Comparison of ENCODE assay signal across 8 cellular contexts in the genomic region with DNA sequence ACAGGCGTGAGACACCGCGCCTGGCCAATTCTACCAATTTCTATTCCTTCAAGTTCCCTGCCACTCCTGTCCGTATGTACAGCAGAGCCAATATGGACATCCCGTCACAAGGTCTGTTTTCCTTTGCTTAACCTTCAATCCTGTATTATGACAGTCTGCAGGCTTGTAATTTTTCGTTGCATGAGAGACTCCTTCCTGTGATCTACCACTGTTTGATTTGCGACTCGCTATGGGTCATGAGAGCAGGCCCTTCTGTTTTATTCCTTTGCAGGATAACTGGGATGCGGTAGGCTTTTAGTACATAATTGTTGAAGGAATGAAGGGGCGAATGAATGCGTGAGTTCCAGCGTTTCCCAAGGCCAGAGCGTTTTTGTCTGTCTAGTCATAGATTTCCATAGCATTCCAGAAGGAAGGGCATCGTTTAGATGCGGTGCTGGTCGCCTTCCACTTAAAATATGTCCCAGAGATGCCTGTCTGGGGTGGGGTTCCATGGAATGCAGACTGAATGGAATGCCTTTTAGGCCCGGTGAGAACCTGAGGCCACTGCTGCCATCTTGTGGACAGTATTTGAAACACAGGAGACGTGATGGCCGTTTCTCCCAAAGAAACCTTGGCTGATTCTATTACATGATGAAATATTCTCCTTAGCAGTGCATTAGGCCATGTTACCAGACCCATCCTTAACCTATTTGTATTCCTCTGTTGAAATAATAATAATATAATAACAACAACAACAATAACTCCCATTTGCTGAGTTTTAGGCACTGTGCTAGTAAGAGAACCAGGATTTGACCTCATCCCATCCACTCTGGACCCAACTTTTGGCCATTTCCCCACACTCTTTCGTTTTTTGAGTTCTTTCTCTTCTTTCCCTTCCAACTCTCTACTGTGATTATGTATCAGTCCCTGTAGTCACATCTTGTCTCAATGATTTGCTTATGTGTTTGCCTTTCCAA.
DNase-seq lines count a peak whose midpoint lies in the region; ATAC-seq, FAIRE-seq and TF ChIP-seq lines count a peak whose summit lies in the region.

No MANE protein-coding gene starts in this region.

- no peaks in the 10 kb centered on the region for H3K27me3 ChIP-seq in AG04450 (ENCODE audit: control insufficient read depth, insufficient read depth, low read length)

- H3K27ac ChIP-seq in AG04450 (ENCODE audit: low read depth, low read length) (peak overlapping the region; percentile 65), epithelial cell of prostate (no peak overlapping the region)

- DNase-seq in AG04450 (ENCODE audit: low read depth, low spot score): peak; percentile 66
- DNase-seq in GM12891 (ENCODE audit: insufficient read length, low spot score): peak; percentile 27
- DNase-seq in NCI-H345 (lab: John Stamatoyannopoulos, UW): peak; percentile 45
- peak; percentile 6 to 14 for DNase-seq in activated CD8-positive, alpha-beta memory T cell treated with anti-CD3 and anti-CD28 coated beads for 4 hours (ENCODE audit: low read depth in 2 of 2)
- DNase-seq in epithelial cell of prostate (ENCODE audit: low read depth, low spot score): peak; percentile 6
- DNase-seq in mucosa of gallbladder (ENCODE audit: low spot score): peak; percentile 85
- DNase-seq in stimulated activated naive CD4-positive, alpha-beta T cell treated with Interleukin-2 at 50 U/mL for 16 hours (lab: John Stamatoyannopoulos, UW): peak; percentile 8

- CTCF ChIA-PET in AG04450 (lab: Charles Lee): interaction anchor here (2.0 to 4.0 kb wide), 2 partner anchors 209 to 284 kb away, joined by 10 to 31 read pairs; no protein-coding TSS in a partner anchor

- FAIRE-seq in GM12891 (lab: Jason Lieb, UNC): peak; percentile 88

- no peak overlapping the region for H3K4me3 ChIP-seq in AG04450 (ENCODE audit: low read depth, low read length)

- ATAC-seq in GM21576 (IDR thresholded peaks at IDR 0.05; ENCODE audit: unreplicated experiment): no peak

- peak; percentile 81 for TF ChIP-seq CTCF in AG04450 (IDR thresholded peaks at IDR 0.05; ENCODE audit: low read depth, low read length)

- POLR2A ChIA-PET in AG04450 (lab: Yijun Ruan, JAX): no interaction called here

- no peaks in the 10 kb centered on the region for H3K9me3 ChIP-seq in AG04450 (ENCODE audit: control insufficient read depth, insufficient read depth, low read length)

- TF ChIP-seq POLR2A in GM12891 (IDR thresholded peaks at IDR 0.05; ENCODE audit: low read depth, low read length): no peak

TF ChIP-seq in GM12891, 5 proteins besides CTCF, POLR2A, EP300 and RAD21:
- TF ChIP-seq PAX5 (IDR thresholded peaks at IDR 0.05; ENCODE audit: insufficient read depth, low read length, severe bottlenecking): no peak
- no peak for TF ChIP-seq POLR2AphosphoS5 (IDR thresholded peaks at IDR 0.05; ENCODE audit: low read depth, low read length)
- TF ChIP-seq SPI1 (IDR thresholded peaks at IDR 0.05; ENCODE audit: low read depth, low read length): no peak
- no peak for TF ChIP-seq POU2F2 (IDR thresholded peaks at IDR 0.05; ENCODE audit: low read depth, low read length)
- TF ChIP-seq TAF1 (IDR thresholded peaks at IDR 0.05; ENCODE audit: low read depth, low read length): no peak

Comparison
In these comparisons a context has a peak if more than half of its experiments do, and no peak if none do; other contexts are left out.
1. DNase-seq: peak in every context shown above with its lines; median percentile 85 in mucosa of gallbladder; 66 in AG04450; 45 in NCI-H345; 27 in GM12891; 10 in activated CD8-positive, alpha-beta memory T cell treated with anti-CD3 and anti-CD28 coated beads for 4 hours; 8 in stimulated activated naive CD4-positive, alpha-beta T cell treated with Interleukin-2 at 50 U/mL for 16 hours; 6 in epithelial cell of prostate.